Comparison of ENCODE assay signal across 25 cellular contexts in the genomic region with DNA sequence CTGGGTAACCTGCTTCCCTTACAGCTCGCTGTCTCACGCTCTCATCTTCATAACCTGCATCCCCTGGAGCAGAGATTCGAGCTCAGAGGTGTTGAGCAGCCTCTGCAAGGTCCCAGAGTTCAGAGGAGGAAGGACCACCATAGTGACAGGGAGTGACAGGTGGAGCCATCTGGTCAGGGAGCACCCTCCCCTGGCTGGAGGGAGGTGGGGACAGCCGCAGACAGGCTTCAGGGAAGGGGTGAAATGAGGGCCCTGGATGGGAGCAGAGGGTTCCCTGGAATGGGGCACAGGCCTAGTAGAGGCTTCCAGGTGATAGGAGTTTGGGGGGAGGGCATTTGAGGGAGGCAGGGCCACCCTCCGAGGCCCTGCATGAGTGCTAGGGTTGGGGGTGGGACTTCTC.
DNase-seq lines count a peak whose midpoint lies in the region; ATAC-seq and TF ChIP-seq lines count a peak whose summit lies in the region.
"Had no signal": no experiment of that assay in that cellular context is flagged by ENCODE, and none has a peak within 500 bp of the region (broad histone marks: within the 10 kb centered on the region; RNA-seq: fewer than 3 reads in every experiment).

No MANE protein-coding gene starts in this region.

- no peaks in the 10 kb centered on the region for H3K27me3 Mint-ChIP-seq in activated naive CD8-positive, alpha-beta T cell
- peaks cover 10% of the 10 kb centered on the region for H3K27me3 Mint-ChIP-seq in activated naive CD8-positive, alpha-beta T cell treated with anti-CD3 and anti-CD28 coated beads, Interleukin-2, amount 50 U/mL, for 24 hours

- H3K4me2 ChIP-seq in Karpas-422 (ENCODE audit: low read depth, low read length, poor library complexity, severe bottlenecking): no peak overlapping the region

- no peaks in the 10 kb centered on the region for H3K79me2 ChIP-seq in Karpas-422 (ENCODE audit: low read length)

- no peaks in the 10 kb centered on the region for H3K36me3 Mint-ChIP-seq in activated naive CD8-positive, alpha-beta T cell
- H3K36me3 Mint-ChIP-seq in activated naive CD8-positive, alpha-beta T cell treated with anti-CD3 and anti-CD28 coated beads, Interleukin-2, amount 50 U/mL, for 24 hours (ENCODE audit: low read depth): peaks cover 8% of the 10 kb centered on the region
- H3K36me3 Mint-ChIP-seq: IgD-negative memory B cell had no signal

- H3K4me3 ChIP-seq in Karpas-422 (ENCODE audit: low read length) (no peak overlapping the region), gastrocnemius medialis (peak overlapping the region in 3 of 4 donors; percentile 52 to 73 (median 65))
- H3K4me3 ChIP-seq: GM12878 had no signal

- H3K27me3 ChIP-seq in Karpas-422 (ENCODE audit: low read length): no peaks in the 10 kb centered on the region
- peaks cover 0 to 7% (median 0%) of the 10 kb centered on the region in 3 donors for H3K27me3 ChIP-seq in gastrocnemius medialis
- H3K27me3 ChIP-seq: thyroid gland had no signal

- H4K20me1 ChIP-seq in Karpas-422 (ENCODE audit: insufficient read depth, low read depth, low read length): no peaks in the 10 kb centered on the region

- no peak overlapping the region for H2AFZ ChIP-seq in Karpas-422 (ENCODE audit: low read length)

- peaks cover 28% of the 10 kb centered on the region for H3K4me1 Mint-ChIP-seq in activated naive CD8-positive, alpha-beta T cell (ENCODE audit: low read depth)
- peaks cover 5% of the 10 kb centered on the region for H3K4me1 Mint-ChIP-seq in activated naive CD8-positive, alpha-beta T cell treated with anti-CD3 and anti-CD28 coated beads, Interleukin-2, amount 50 U/mL, for 24 hours
- H3K4me1 Mint-ChIP-seq: nephron progenitor cell had no signal

- ATAC-seq in activated naive CD8-positive, alpha-beta T cell treated with anti-CD3 and anti-CD28 coated beads, Interleukin-2, amount 50 U/mL, for 24 hours: no peak
- ATAC-seq in gastrocnemius medialis (peak in 1 of 2 donors; percentile 17), HG02981 (IDR thresholded peaks at IDR 0.05; ENCODE audit: unreplicated experiment) (no peak)
- ATAC-seq: GM12878 had no signal

- intact Hi-C loops in gastrocnemius medialis (cut with DNase I; ENCODE audit: low total_unique reads): no loop called here

- no peak for TF ChIP-seq POLR2A in gastrocnemius medialis (IDR thresholded peaks at IDR 0.05)

- peak overlapping the region; percentile 90 for H3K4me3 Mint-ChIP-seq in activated naive CD8-positive, alpha-beta T cell
- H3K4me3 Mint-ChIP-seq in activated naive CD8-positive, alpha-beta T cell treated with anti-CD3 and anti-CD28 coated beads, Interleukin-2, amount 50 U/mL, for 24 hours: no peak overlapping the region

- no peaks in the 10 kb centered on the region for H3K9me3 ChIP-seq in Karpas-422 (ENCODE audit: low read length)
- H3K9me3 ChIP-seq in gastrocnemius medialis: no peaks in the 10 kb centered on the region
- H3K9me3 ChIP-seq: thyroid gland had no signal

- H3K27ac Mint-ChIP-seq in activated naive CD8-positive, alpha-beta T cell: no peak overlapping the region
- no peak overlapping the region for H3K27ac Mint-ChIP-seq in activated naive CD8-positive, alpha-beta T cell treated with anti-CD3 and anti-CD28 coated beads, Interleukin-2, amount 50 U/mL, for 24 hours
- H3K27ac Mint-ChIP-seq: IgD-negative memory B cell; nephron progenitor cell; T-helper 2 cell treated with Interferon-gamma antibody and Interleukin-4, amounts not matched to agents 5 μg/mL and 100 μg/mL, for 36 hours had no signal

- H3K4me1 ChIP-seq in Karpas-422 (ENCODE audit: low read length) (peaks cover 6% of the 10 kb centered on the region), gastrocnemius medialis (no peaks in the 10 kb centered on the region)

- no peaks in the 10 kb centered on the region for H3K9me2 ChIP-seq in Karpas-422 (replicated peaks; ENCODE audit: insufficient read depth, low read length)

- H3K27ac ChIP-seq in Karpas-422 (ENCODE audit: low read length) (no peak overlapping the region), gastrocnemius medialis (peak overlapping the region in 3 of 4 donors; percentile 72 to 83 (median 78))

- DNase-seq in activated naive CD8-positive, alpha-beta T cell treated with anti-CD3 and anti-CD28 coated beads, Interleukin-2, amount 50 U/mL, for 24 hours: no peak
- DNase-seq in Karpas-422: peak; percentile 26
- peak; percentile 5 for DNase-seq in left kidney (ENCODE audit: low read depth, low spot score)
- DNase-seq in gastrocnemius medialis: no peak
- no peak for DNase-seq in amygdala (lab: John Stamatoyannopoulos, UW)
- no peak for DNase-seq in NCI-H510A treated with DMSO at 0.1 percent for 48 hours (lab: John Stamatoyannopoulos, UW)
- DNase-seq: activated CD4-positive, alpha-beta T cell treated with anti-CD3 and anti-CD28 coated beads for 4 hours; activated gamma-delta T cell treated with Interleukin-2 at 50 U/mL for 16 hours; activated T-cell treated with anti-CD3 and anti-CD28 coated beads, Interleukin-2, amount 50 U/mL, for 4 hours; esophagus squamous epithelium; midbrain; NCI-H1092 treated with DMSO at 0.1 percent for 48 hours; NCI-H187 treated with DMSO at 0.1 percent for 48 hours; NCI-H526; nephron progenitor cell; NK-92 treated with Interleukin-12 subunit alpha and Interleukin-12 subunit beta, amount 100 ng/mL, for 24 hours; stimulated activated CD4-positive, alpha-beta T cell treated with anti-CD3 and anti-CD28 coated beads, Interleukin-15, amount 100 ng/mL, for 24 hours; stomach had no signal

- H3K9ac ChIP-seq in Karpas-422 (ENCODE audit: low read length): no peak overlapping the region

- in situ Hi-C loops in gastrocnemius medialis (cut with MboI; ENCODE audit: low sequenced_read_pairs in 4 of 4): no loop called here

- TF ChIP-seq CTCF in gastrocnemius medialis (IDR thresholded peaks at IDR 0.05 in 4 of 5, conservative IDR thresholded peaks at IDR 0.05 in 1 of 5): no peak

- no peaks in the 10 kb centered on the region for H3K36me3 ChIP-seq in Karpas-422 (ENCODE audit: insufficient read depth, low read length)
- H3K36me3 ChIP-seq in gastrocnemius medialis: no peaks in the 10 kb centered on the region
- H3K36me3 ChIP-seq: esophagus squamous epithelium, stomach, thyroid gland had no signal

- no peaks in the 10 kb centered on the region for H3K9me3 Mint-ChIP-seq in activated naive CD8-positive, alpha-beta T cell (ENCODE audit: low read depth)
- H3K9me3 Mint-ChIP-seq in activated naive CD8-positive, alpha-beta T cell treated with anti-CD3 and anti-CD28 coated beads, Interleukin-2, amount 50 U/mL, for 24 hours: peaks cover 12% of the 10 kb centered on the region
- H3K9me3 Mint-ChIP-seq: activated T-cell treated with anti-CD3 and anti-CD28 coated beads, Interleukin-2, amount 50 U/mL, for 4 hours; dendritic cell treated with granulocyte-macrophage colony-stimulating factor and Interleukin-4, amounts not matched to agents 40 ng/mL and 50 ng/mL, for 4 days had no signal

Comparison
In these comparisons a context has a peak if more than half of its experiments do, and no peak if none do; other contexts are left out.
1. DNase-seq: peak in Karpas-422 (single experiment) and left kidney (single experiment); none in activated naive CD8-positive, alpha-beta T cell treated with anti-CD3 and anti-CD28 coated beads, Interleukin-2, amount 50 U/mL, for 24 hours (single experiment), gastrocnemius medialis (0 of 2), amygdala (0 of 56) and NCI-H510A treated with DMSO at 0.1 percent for 48 hours (single experiment).